In the genomic region with DNA sequence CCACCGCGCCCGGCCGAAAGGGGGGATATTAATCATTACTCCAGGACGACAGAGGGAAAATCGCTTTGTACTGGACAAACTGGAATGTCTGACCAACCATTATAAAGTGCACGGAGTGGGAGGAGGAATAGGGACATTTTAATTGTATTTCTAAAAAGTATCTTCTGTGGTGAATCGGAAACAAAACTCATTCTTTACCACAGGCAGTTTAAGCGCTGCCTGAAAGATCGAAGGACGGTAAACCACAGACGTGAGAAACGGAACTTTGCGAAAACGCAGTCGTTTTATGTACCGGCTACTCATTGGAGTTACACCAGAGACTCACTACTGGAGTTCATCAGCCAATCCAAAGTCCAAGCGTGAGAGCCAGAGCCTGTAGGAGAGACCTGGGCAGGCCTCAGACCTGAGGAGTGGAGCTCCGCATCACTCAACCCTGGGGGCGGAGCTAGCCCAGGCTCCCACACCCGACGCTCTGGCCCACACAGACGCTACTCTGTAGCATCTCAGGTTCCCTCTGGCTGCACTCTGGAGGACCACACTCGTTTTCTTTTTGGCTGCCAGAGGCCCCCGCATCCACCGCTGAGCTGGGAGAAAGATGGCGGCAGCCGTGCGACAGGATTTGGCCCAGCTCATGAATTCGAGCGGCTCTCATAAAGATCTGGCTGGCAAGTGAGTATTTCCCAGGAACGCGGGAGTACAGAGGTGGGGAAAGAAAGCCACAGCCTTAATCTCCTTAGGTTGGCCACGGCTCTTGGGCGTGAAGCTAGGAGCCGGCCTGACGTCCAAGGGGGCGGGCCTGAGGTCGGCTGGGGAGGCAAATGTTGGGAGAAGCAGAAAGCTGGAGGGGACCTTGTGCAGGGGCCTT, we compare ENCODE assay signal across 8 cellular contexts.
A peak's percentile ranks its signal among the peaks of the same experiment; 100 is the strongest.
DNase-seq lines count a peak whose midpoint lies in the region; ATAC-seq and FAIRE-seq lines count a peak whose summit lies in the region.

A gene (plus strand): TSS at position 554 of the 865 bp plus-strand sequence. CDS start 42 bp downstream, at position 596.

- DNase-seq in NCI-H526 (lab: John Stamatoyannopoulos, UW) (peak; percentile 97), kidney glomerular epithelial cell (lab: John Stamatoyannopoulos, UW) (peak; percentile 99)
- DNase-seq in activated CD4-positive, alpha-beta T cell treated with anti-CD3 and anti-CD28 coated beads for 48 hours, result peak; percentile 97
- DNase-seq in stimulated activated CD4-positive, alpha-beta T cell treated with anti-CD3 and anti-CD28 coated beads, Interleukin-1b, Interleukin-23, amount 100 ng/mL, for 1 hour (ENCODE audit: low read depth in 2 of 2), result peak; percentile 78 to 87

- H3K27me3 ChIP-seq in BLaER1, result no peaks in the 10 kb centered on the region

- FAIRE-seq in colon (lab: Jason Lieb, UNC), result peak; percentile 96

- peaks cover 7% of the 10 kb centered on the region; the same call in 1 of the 2 replicates for H4K20me1 ChIP-seq in BLaER1

- ATAC-seq in GM19324 (IDR thresholded peaks at IDR 0.05; ENCODE audit: low FRiP score, unreplicated experiment) (peak; percentile 100), HG03469 (IDR thresholded peaks at IDR 0.05; ENCODE audit: unreplicated experiment) (peak; percentile 96)

- H3K4me2 ChIP-seq in BLaER1, result peak within 1 kb of the TSS; percentile 89

- peaks cover 6% of the 10 kb centered on the region; the same call in 1 of the 2 replicates for H3K36me3 ChIP-seq in BLaER1

- peak within 1 kb of the TSS; percentile 87 for H3K27ac ChIP-seq in BLaER1

- peak within 1 kb of the TSS; percentile 82 for H3K4me3 ChIP-seq in BLaER1

- peak within 1 kb of the TSS; percentile 86 for H3K9ac ChIP-seq in BLaER1

- H3K9me3 ChIP-seq in BLaER1, result no peaks in the 10 kb centered on the region

- H3K4me1 ChIP-seq in BLaER1, result peaks cover 20% of the 10 kb centered on the region

Comparison
In these comparisons a context has a peak if more than half of its experiments do, and no peak if none do; other contexts are left out.
1. Peak in every context shown above with its lines: DNase-seq, ATAC-seq, H3K4me3 ChIP-seq and H3K27ac ChIP-seq.